In the genomic region with DNA sequence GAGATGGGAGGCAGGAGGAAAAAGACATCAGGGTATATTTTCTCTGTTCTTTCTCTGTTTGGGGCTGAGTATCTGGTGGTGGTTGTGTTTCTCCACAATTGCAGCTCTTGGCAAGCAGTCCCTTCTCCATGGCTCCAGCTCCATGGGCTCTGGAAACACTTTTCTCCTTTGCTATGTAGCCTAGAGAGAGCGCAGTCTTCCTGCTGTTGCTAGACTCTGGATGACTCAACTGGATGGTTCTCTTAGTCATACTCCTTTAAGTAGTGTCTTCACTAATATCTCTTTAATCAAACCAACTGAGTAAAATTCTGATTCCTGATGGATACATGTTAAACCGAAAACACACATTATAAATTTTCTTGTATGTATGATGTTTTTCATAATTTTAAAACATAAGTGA, we compare ENCODE assay signal across 11 cellular contexts. TPM values are rescaled to one million over a fixed set of nuclear protein-coding genes. Genes with fewer than 3 reads are reported as not detected.
DNase-seq lines count a peak whose midpoint lies in the region; ATAC-seq and TF ChIP-seq lines count a peak whose summit lies in the region.
"Had no signal": no experiment of that assay in that cellular context is flagged by ENCODE, and none has a peak within 500 bp of the region (broad histone marks: within the 10 kb centered on the region; RNA-seq: fewer than 3 reads in every experiment).

No MANE protein-coding gene starts in this region.

- peaks cover 11% of the 10 kb centered on the region for H3K36me3 Mint-ChIP-seq in stimulated activated naive CD8-positive, alpha-beta T cell treated with anti-CD3 and anti-CD28 coated beads, Interleukin-15, Interleukin-2, amounts not matched to agents 100 ng/mL and 50 ng/mL, for 24 hours (ENCODE audit: low read depth)
- peaks cover 11% of the 10 kb centered on the region for H3K36me3 Mint-ChIP-seq in activated naive CD8-positive, alpha-beta T cell treated with anti-CD3 and anti-CD28 coated beads, Interleukin-2, amount 50 U/mL, for 24 hours (ENCODE audit: low read depth)
- H3K36me3 Mint-ChIP-seq in Caco-2 (ENCODE audit: insufficient read depth, unreplicated experiment), result no peaks in the 10 kb centered on the region
- H3K36me3 Mint-ChIP-seq in natural killer cell treated with Interleukin-12 subunit alpha and Interleukin-12 subunit beta and Interleukin-15 and Interleukin-18, amount 100 ng/mL, for 72 hours, result no peaks in the 10 kb centered on the region

- no peaks in the 10 kb centered on the region for H3K36me3 ChIP-seq in Caco-2 (ENCODE audit: control insufficient read depth, insufficient read depth, low read length)

- no peaks in the 10 kb centered on the region for H3K9me3 Mint-ChIP-seq in stimulated activated naive CD8-positive, alpha-beta T cell treated with anti-CD3 and anti-CD28 coated beads, Interleukin-15, Interleukin-2, amounts not matched to agents 100 ng/mL and 50 ng/mL, for 24 hours
- peaks cover 4% of the 10 kb centered on the region for H3K9me3 Mint-ChIP-seq in activated naive CD8-positive, alpha-beta T cell treated with anti-CD3 and anti-CD28 coated beads, Interleukin-2, amount 50 U/mL, for 24 hours
- H3K9me3 Mint-ChIP-seq in Caco-2 (ENCODE audit: unreplicated experiment), result no peaks in the 10 kb centered on the region
- no peaks in the 10 kb centered on the region for H3K9me3 Mint-ChIP-seq in natural killer cell treated with Interleukin-12 subunit alpha and Interleukin-12 subunit beta and Interleukin-15 and Interleukin-18, amount 100 ng/mL, for 72 hours

- H3K4me3 Mint-ChIP-seq in stimulated activated naive CD8-positive, alpha-beta T cell treated with anti-CD3 and anti-CD28 coated beads, Interleukin-15, Interleukin-2, amounts not matched to agents 100 ng/mL and 50 ng/mL, for 24 hours, result no peak overlapping the region
- H3K4me3 Mint-ChIP-seq in activated naive CD8-positive, alpha-beta T cell treated with anti-CD3 and anti-CD28 coated beads, Interleukin-2, amount 50 U/mL, for 24 hours, result no peak overlapping the region
- no peak overlapping the region for H3K4me3 Mint-ChIP-seq in Caco-2 (ENCODE audit: unreplicated experiment)
- no peak overlapping the region for H3K4me3 Mint-ChIP-seq in natural killer cell treated with Interleukin-12 subunit alpha and Interleukin-12 subunit beta and Interleukin-15 and Interleukin-18, amount 100 ng/mL, for 72 hours
- H3K4me3 Mint-ChIP-seq: activated naive CD4-positive, alpha-beta T cell treated with anti-CD3 and anti-CD28 coated beads for 36 hours had no signal

- intact Hi-C loops in Caco-2 (cut with micrococcal nuclease; ENCODE audit: unreplicated experiment), result loop anchor here (5.0 to 10.0 kb wide), 2 partner anchors 176 to 454 kb away; a partner anchor contains a TSS

- peaks cover 2% of the 10 kb centered on the region for H3K27me3 Mint-ChIP-seq in stimulated activated naive CD8-positive, alpha-beta T cell treated with anti-CD3 and anti-CD28 coated beads, Interleukin-15, Interleukin-2, amounts not matched to agents 100 ng/mL and 50 ng/mL, for 24 hours
- no peaks in the 10 kb centered on the region for H3K27me3 Mint-ChIP-seq in activated naive CD8-positive, alpha-beta T cell treated with anti-CD3 and anti-CD28 coated beads, Interleukin-2, amount 50 U/mL, for 24 hours
- H3K27me3 Mint-ChIP-seq in Caco-2 (ENCODE audit: insufficient read depth, unreplicated experiment), result no peaks in the 10 kb centered on the region
- H3K27me3 Mint-ChIP-seq in natural killer cell treated with Interleukin-12 subunit alpha and Interleukin-12 subunit beta and Interleukin-15 and Interleukin-18, amount 100 ng/mL, for 72 hours, result no peaks in the 10 kb centered on the region

- no peaks in the 10 kb centered on the region for H3K9me3 ChIP-seq in Caco-2

- TF ChIP-seq CTCF in foreskin fibroblast (IDR thresholded peaks at IDR 0.05; ENCODE audit: low read depth, low read length) (no peak), Caco-2 (IDR thresholded peaks at IDR 0.05; ENCODE audit: insufficient read depth in 1 of 2, low read depth in 1 of 2, low read length in 1 of 2, severe bottlenecking in 1 of 2, unreplicated experiment in 1 of 2) (no peak)

- POLR2A ChIA-PET in Caco-2 (lab: Charles Lee), result no interaction called here

- H3K27ac Mint-ChIP-seq in stimulated activated naive CD8-positive, alpha-beta T cell treated with anti-CD3 and anti-CD28 coated beads, Interleukin-15, Interleukin-2, amounts not matched to agents 100 ng/mL and 50 ng/mL, for 24 hours, result peak overlapping the region; percentile 72
- H3K27ac Mint-ChIP-seq in activated naive CD8-positive, alpha-beta T cell treated with anti-CD3 and anti-CD28 coated beads, Interleukin-2, amount 50 U/mL, for 24 hours, result no peak overlapping the region
- no peak overlapping the region for H3K27ac Mint-ChIP-seq in Caco-2 (ENCODE audit: unreplicated experiment)
- H3K27ac Mint-ChIP-seq in natural killer cell treated with Interleukin-12 subunit alpha and Interleukin-12 subunit beta and Interleukin-15 and Interleukin-18, amount 100 ng/mL, for 72 hours, result peak overlapping the region in 1 of 2 donors; percentile 100

- H3K4me1 ChIP-seq in Caco-2, result peaks cover 8% of the 10 kb centered on the region; the same call in 1 of the 2 replicates

- H3K4me3 ChIP-seq in foreskin fibroblast (ENCODE audit: low read depth in 1 of 2, low read length in 2 of 2) (no peak overlapping the region), Caco-2 (ENCODE audit: low read depth, low read length) (no peak overlapping the region)
- H3K4me3 ChIP-seq: SK-N-MC had no signal

- H3K27me3 ChIP-seq in Caco-2 (replicated peaks; ENCODE audit: control insufficient read depth, insufficient read depth, low read length), result no peaks in the 10 kb centered on the region

- no peak for ATAC-seq in stimulated activated naive CD8-positive, alpha-beta T cell treated with anti-CD3 and anti-CD28 coated beads, Interleukin-15, Interleukin-2, amounts not matched to agents 100 U/mL and 50 U/mL, for 24 hours
- peak; percentile 15 for ATAC-seq in activated naive CD8-positive, alpha-beta T cell treated with anti-CD3 and anti-CD28 coated beads, Interleukin-2, amount 50 U/mL, for 24 hours
- ATAC-seq in natural killer cell treated with Interleukin-12 subunit alpha and Interleukin-12 subunit beta and Interleukin-15 and Interleukin-18, amount 100 ng/mL, for 72 hours, result no peak
- ATAC-seq in HG03175 (IDR thresholded peaks at IDR 0.05; ENCODE audit: unreplicated experiment), result no peak

- BruUV-seq in Caco-2 (replicated peaks; lab: Mats Ljungman, UMichigan), result no TSS peak

- peaks cover 67% of the 10 kb centered on the region for H3K4me1 Mint-ChIP-seq in stimulated activated naive CD8-positive, alpha-beta T cell treated with anti-CD3 and anti-CD28 coated beads, Interleukin-15, Interleukin-2, amounts not matched to agents 100 ng/mL and 50 ng/mL, for 24 hours (ENCODE audit: low read depth)
- peaks cover 62% of the 10 kb centered on the region for H3K4me1 Mint-ChIP-seq in activated naive CD8-positive, alpha-beta T cell treated with anti-CD3 and anti-CD28 coated beads, Interleukin-2, amount 50 U/mL, for 24 hours
- H3K4me1 Mint-ChIP-seq in Caco-2 (ENCODE audit: low read depth, unreplicated experiment), result no peaks in the 10 kb centered on the region
- peaks cover 62 to 70% of the 10 kb centered on the region in 2 donors for H3K4me1 Mint-ChIP-seq in natural killer cell treated with Interleukin-12 subunit alpha and Interleukin-12 subunit beta and Interleukin-15 and Interleukin-18, amount 100 ng/mL, for 72 hours (ENCODE audit: low read depth in 2 of 2)

- CTCF ChIA-PET in Caco-2 (lab: Charles Lee), result no interaction called here

- DNase-seq in stimulated activated naive CD8-positive, alpha-beta T cell treated with anti-CD3 and anti-CD28 coated beads, Interleukin-15, Interleukin-2, amounts not matched to agents 100 U/mL and 50 U/mL, for 24 hours, result no peak
- no peak for DNase-seq in activated naive CD8-positive, alpha-beta T cell treated with anti-CD3 and anti-CD28 coated beads, Interleukin-2, amount 50 U/mL, for 24 hours
- DNase-seq in foreskin fibroblast (peak; percentile 41 to 68), Caco-2 (no peak), NCI-H1105 (lab: John Stamatoyannopoulos, UW) (no peak)
- no peak for DNase-seq in natural killer cell treated with Interleukin-12 subunit alpha and Interleukin-12 subunit beta and Interleukin-15 and Interleukin-18, amount 100 ng/mL, for 72 hours (ENCODE audit: low spot score)
- DNase-seq: activated naive CD4-positive, alpha-beta T cell treated with anti-CD3 and anti-CD28 coated beads for 36 hours; occipital lobe had no signal

RNA-seq across cellular contexts. Expression of a gene that starts 3.3 kb away (rescaled TPM):
- total RNA-seq in Caco-2 (2022), result 5.0 and 7.0 TPM in 2 replicates
- total RNA-seq in natural killer cell treated with Interleukin-12 subunit alpha and Interleukin-12 subunit beta and Interleukin-15 and Interleukin-18, amount 100 ng/mL, for 72 hours, result 10 to 100 TPM; 30.7 to 47.4 TPM

RNA-seq across cellular contexts. Expression of a gene that starts 9.3 kb away (rescaled TPM):
- total RNA-seq in Caco-2 (2022), result 0.67 TPM in 1 of 2 replicates, not detected in the other
- total RNA-seq in natural killer cell treated with Interleukin-12 subunit alpha and Interleukin-12 subunit beta and Interleukin-15 and Interleukin-18, amount 100 ng/mL, for 72 hours, result 100 to 1,000 TPM in 1 of 2 donors, 10 to 100 TPM in 1; 97.1 to 242 TPM

Comparison
In these comparisons a context has a peak if more than half of its experiments do, and no peak if none do; other contexts are left out.
1. DNase-seq: peak in foreskin fibroblast (2 of 2); none in stimulated activated naive CD8-positive, alpha-beta T cell treated with anti-CD3 and anti-CD28 coated beads, Interleukin-15, Interleukin-2, amounts not matched to agents 100 U/mL and 50 U/mL, for 24 hours (single experiment), activated naive CD8-positive, alpha-beta T cell treated with anti-CD3 and anti-CD28 coated beads, Interleukin-2, amount 50 U/mL, for 24 hours (single experiment), Caco-2 (0 of 2), natural killer cell treated with Interleukin-12 subunit alpha and Interleukin-12 subunit beta and Interleukin-15 and Interleukin-18, amount 100 ng/mL, for 72 hours (single experiment) and NCI-H1105 (single experiment).
2. RNA of a gene that starts 9.3 kb away (total RNA-seq): 97.1 to 242 TPM in natural killer cell treated with Interleukin-12 subunit alpha and Interleukin-12 subunit beta and Interleukin-15 and Interleukin-18, amount 100 ng/mL, for 72 hours; 0.67 TPM in Caco-2; every median in the first group is over 10 times any median in the second.